1 cellular context compared by ENCODE assay signal in the genomic region with DNA sequence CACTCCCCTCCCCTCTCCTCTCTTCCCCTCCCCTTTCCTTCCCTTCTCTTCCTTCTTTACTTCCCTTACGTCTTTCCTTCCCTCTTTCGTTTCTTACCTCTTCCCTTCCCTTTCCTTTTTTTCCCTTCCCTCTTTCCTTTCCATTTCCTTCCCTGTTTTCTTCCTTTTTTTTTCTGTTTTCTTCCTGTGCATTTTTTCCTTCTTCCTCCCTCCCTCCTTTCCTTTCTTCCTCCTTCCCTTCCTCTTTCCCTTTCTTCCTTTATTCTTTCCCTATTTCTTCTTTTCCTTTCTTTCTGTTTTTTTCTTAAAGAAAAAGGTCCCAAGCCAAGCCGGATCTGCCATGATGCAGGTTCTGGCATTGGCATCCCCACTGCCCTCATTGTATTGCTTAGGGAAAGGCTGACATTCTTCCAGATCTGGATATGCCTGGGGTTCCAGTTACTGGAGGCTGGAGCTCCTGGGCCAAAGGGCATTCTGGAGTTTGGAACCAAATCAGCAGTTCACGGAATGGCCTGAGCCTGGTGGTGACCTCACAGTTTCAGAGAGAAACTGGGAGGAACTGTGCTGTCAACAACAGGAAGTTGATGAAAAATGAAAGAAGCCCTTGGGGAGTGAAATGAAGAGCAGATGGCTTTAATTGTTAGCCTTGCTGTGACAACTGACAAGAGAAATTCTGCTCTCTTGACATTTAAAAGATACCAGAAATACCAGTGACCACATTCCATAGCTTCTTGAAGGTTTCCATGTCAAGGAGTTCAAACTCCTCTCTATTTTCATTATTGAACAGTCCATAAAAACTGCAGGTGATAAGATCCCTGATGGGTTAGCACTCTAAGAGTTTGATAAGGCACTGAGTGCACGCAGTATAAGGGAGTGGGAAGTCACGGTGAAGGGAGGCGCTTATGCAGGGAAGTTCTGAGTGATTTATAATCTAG.
TF ChIP-seq lines count a peak whose summit lies in the region.

No MANE protein-coding gene starts in this region.

TF ChIP-seq in SK-N-SH, 30 proteins besides CTCF, POLR2A, EP300 and RAD21 (continued from another document):
- TF ChIP-seq, protein P1, sequence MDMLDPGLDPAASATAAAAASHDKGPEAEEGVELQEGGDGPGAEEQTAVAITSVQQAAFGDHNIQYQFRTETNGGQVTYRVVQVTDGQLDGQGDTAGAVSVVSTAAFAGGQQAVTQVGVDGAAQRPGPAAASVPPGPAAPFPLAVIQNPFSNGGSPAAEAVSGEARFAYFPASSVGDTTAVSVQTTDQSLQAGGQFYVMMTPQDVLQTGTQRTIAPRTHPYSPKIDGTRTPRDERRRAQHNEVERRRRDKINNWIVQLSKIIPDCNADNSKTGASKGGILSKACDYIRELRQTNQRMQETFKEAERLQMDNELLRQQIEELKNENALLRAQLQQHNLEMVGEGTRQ (IDR thresholded peaks at IDR 0.05; ENCODE audit: borderline replicate concordance, low read depth, low read length), result no peak
- peak; percentile 57 for TF ChIP-seq CHD2 (IDR thresholded peaks at IDR 0.05; ENCODE audit: low read length, partially characterized antibody)
- no peak for TF ChIP-seq NRF1 (IDR thresholded peaks at IDR 0.05; ENCODE audit: low read depth, low read length)
- peak; percentile 94 for TF ChIP-seq POLR2AphosphoS5 (IDR thresholded peaks at IDR 0.05; ENCODE audit: low read depth, low read length)
- TF ChIP-seq TEAD4 (IDR thresholded peaks at IDR 0.05; ENCODE audit: borderline replicate concordance, insufficient read depth), result peak; percentile 89
- TF ChIP-seq YY1 (IDR thresholded peaks at IDR 0.05; ENCODE audit: low read depth), result peak; percentile 40; the same call in 1 of the 2 replicates
- TF ChIP-seq JUND (IDR thresholded peaks at IDR 0.05), result peak; percentile 75
- no peak for TF ChIP-seq EZH2phosphoT487 (IDR thresholded peaks at IDR 0.05; ENCODE audit: borderline replicate concordance, low read depth)
- TF ChIP-seq GABPA (IDR thresholded peaks at IDR 0.05; ENCODE audit: low read depth), result peak; percentile 23; the same call in 1 of the 2 replicates
- TF ChIP-seq, protein P2, sequence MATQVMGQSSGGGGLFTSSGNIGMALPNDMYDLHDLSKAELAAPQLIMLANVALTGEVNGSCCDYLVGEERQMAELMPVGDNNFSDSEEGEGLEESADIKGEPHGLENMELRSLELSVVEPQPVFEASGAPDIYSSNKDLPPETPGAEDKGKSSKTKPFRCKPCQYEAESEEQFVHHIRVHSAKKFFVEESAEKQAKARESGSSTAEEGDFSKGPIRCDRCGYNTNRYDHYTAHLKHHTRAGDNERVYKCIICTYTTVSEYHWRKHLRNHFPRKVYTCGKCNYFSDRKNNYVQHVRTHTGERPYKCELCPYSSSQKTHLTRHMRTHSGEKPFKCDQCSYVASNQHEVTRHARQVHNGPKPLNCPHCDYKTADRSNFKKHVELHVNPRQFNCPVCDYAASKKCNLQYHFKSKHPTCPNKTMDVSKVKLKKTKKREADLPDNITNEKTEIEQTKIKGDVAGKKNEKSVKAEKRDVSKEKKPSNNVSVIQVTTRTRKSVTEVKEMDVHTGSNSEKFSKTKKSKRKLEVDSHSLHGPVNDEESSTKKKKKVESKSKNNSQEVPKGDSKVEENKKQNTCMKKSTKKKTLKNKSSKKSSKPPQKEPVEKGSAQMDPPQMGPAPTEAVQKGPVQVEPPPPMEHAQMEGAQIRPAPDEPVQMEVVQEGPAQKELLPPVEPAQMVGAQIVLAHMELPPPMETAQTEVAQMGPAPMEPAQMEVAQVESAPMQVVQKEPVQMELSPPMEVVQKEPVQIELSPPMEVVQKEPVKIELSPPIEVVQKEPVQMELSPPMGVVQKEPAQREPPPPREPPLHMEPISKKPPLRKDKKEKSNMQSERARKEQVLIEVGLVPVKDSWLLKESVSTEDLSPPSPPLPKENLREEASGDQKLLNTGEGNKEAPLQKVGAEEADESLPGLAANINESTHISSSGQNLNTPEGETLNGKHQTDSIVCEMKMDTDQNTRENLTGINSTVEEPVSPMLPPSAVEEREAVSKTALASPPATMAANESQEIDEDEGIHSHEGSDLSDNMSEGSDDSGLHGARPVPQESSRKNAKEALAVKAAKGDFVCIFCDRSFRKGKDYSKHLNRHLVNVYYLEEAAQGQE (IDR thresholded peaks at IDR 0.05; ENCODE audit: low read depth, low read length), result 0 out of 2 replicates have a peak, but pooled peaks have one; percentile 9
- peak; percentile 81 for TF ChIP-seq FOXM1 (IDR thresholded peaks at IDR 0.05; ENCODE audit: low read depth)
- TF ChIP-seq TCF12 (IDR thresholded peaks at IDR 0.05), result peak; percentile 99
- TF ChIP-seq MEF2A (IDR thresholded peaks at IDR 0.05; ENCODE audit: borderline replicate concordance, low read depth), result peak; percentile 30; the same call in 1 of the 2 replicates
- TF ChIP-seq, protein P3, sequence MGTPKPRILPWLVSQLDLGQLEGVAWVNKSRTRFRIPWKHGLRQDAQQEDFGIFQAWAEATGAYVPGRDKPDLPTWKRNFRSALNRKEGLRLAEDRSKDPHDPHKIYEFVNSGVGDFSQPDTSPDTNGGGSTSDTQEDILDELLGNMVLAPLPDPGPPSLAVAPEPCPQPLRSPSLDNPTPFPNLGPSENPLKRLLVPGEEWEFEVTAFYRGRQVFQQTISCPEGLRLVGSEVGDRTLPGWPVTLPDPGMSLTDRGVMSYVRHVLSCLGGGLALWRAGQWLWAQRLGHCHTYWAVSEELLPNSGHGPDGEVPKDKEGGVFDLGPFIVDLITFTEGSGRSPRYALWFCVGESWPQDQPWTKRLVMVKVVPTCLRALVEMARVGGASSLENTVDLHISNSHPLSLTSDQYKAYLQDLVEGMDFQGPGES (IDR thresholded peaks at IDR 0.05; ENCODE audit: low read depth, low read length), result no peak
